Comparison of ENCODE assay signal across 8 cellular contexts in genomic region chr4:46931981-46932380, GRCh38. TPM values are rescaled to one million over a fixed set of nuclear protein-coding genes. Genes with fewer than 3 reads are reported as not detected.
DNase-seq lines count a peak whose midpoint lies in the region; ATAC-seq and TF ChIP-seq lines count a peak whose summit lies in the region.

No MANE protein-coding gene starts in this region.

- H3K4me1 Mint-ChIP-seq in activated naive CD8-positive, alpha-beta T cell treated with anti-CD3 and anti-CD28 coated beads, Interleukin-2, amount 10 ng/mL, durations not matched to agents 7 days and 5 days, result no peaks in the 10 kb centered on the region
- no peaks in the 10 kb centered on the region for H3K4me1 Mint-ChIP-seq in activated naive CD8-positive, alpha-beta T cell treated with anti-CD3 and anti-CD28 coated beads for 36 hours

- H3K9me2 ChIP-seq in MM.1S (replicated peaks; ENCODE audit: insufficient read depth, low read length), result no peaks in the 10 kb centered on the region

- H3F3A ChIP-seq in MM.1S (ENCODE audit: insufficient read depth, low read length), result no peaks in the 10 kb centered on the region

- no peak overlapping the region for H3K4me2 ChIP-seq in MM.1S (ENCODE audit: low read depth, low read length)
- no peak overlapping the region for H3K4me2 ChIP-seq in mammary epithelial cell (ENCODE audit: insufficient read depth, low read depth, low read length)

- H3K36me3 ChIP-seq in MM.1S (replicated peaks; ENCODE audit: insufficient read depth, low read length) (no peaks in the 10 kb centered on the region), mammary epithelial cell (ENCODE audit: insufficient read depth, low read length) (no peaks in the 10 kb centered on the region)

- H4K20me1 ChIP-seq in MM.1S (ENCODE audit: insufficient read depth, low read length) (no peaks in the 10 kb centered on the region), mammary epithelial cell (ENCODE audit: insufficient read depth, low read length) (no peaks in the 10 kb centered on the region)

- H3K9me3 Mint-ChIP-seq in activated naive CD8-positive, alpha-beta T cell treated with anti-CD3 and anti-CD28 coated beads, Interleukin-2, amount 10 ng/mL, durations not matched to agents 7 days and 5 days, result no peaks in the 10 kb centered on the region
- H3K9me3 Mint-ChIP-seq in activated naive CD8-positive, alpha-beta T cell treated with anti-CD3 and anti-CD28 coated beads for 36 hours, result no peaks in the 10 kb centered on the region

- no peaks in the 10 kb centered on the region for H3K27me3 Mint-ChIP-seq in activated naive CD8-positive, alpha-beta T cell treated with anti-CD3 and anti-CD28 coated beads, Interleukin-2, amount 10 ng/mL, durations not matched to agents 7 days and 5 days
- H3K27me3 Mint-ChIP-seq in activated naive CD8-positive, alpha-beta T cell treated with anti-CD3 and anti-CD28 coated beads for 36 hours, result no peaks in the 10 kb centered on the region

- H3K27ac Mint-ChIP-seq in activated naive CD8-positive, alpha-beta T cell treated with anti-CD3 and anti-CD28 coated beads, Interleukin-2, amount 10 ng/mL, durations not matched to agents 7 days and 5 days, result no peak overlapping the region
- no peak overlapping the region for H3K27ac Mint-ChIP-seq in activated naive CD8-positive, alpha-beta T cell treated with anti-CD3 and anti-CD28 coated beads for 36 hours

- peak; percentile 42 for ATAC-seq in activated naive CD8-positive, alpha-beta T cell treated with anti-CD3 and anti-CD28 coated beads, Interleukin-2, amount 10 ng/mL, durations not matched to agents 7 days and 5 days (ENCODE audit: low read depth)
- ATAC-seq in left lobe of liver, result peak; percentile 67

- H3K27ac ChIP-seq in MM.1S (ENCODE audit: low read length), result no peak overlapping the region
- no peak overlapping the region for H3K27ac ChIP-seq in mammary epithelial cell (ENCODE audit: insufficient read depth, low read depth, low read length)

- in situ Hi-C loops in mammary epithelial cell (cut with MboI; ENCODE audit: low sequenced_read_pairs in 2 of 2), result loop anchor here in 1 of 2 donors (10.0 kb wide), 2 partner anchors 173 to 453 kb away; no protein-coding TSS in a partner anchor

- CTCF ChIA-PET in mammary epithelial cell (lab: Charles Lee; ENCODE audit: low non-redundant PET), result no interaction called here

- intact Hi-C loops in mammary epithelial cell (cut with micrococcal nuclease), result loop anchor here (1.0 to 2.0 kb wide), 3 partner anchors 71 to 451 kb away; no protein-coding TSS in a partner anchor

- no peaks in the 10 kb centered on the region for H3K79me2 ChIP-seq in MM.1S (ENCODE audit: low read length)
- no peaks in the 10 kb centered on the region for H3K79me2 ChIP-seq in mammary epithelial cell (ENCODE audit: insufficient read depth, low read length)

- H3K9me3 ChIP-seq in MM.1S (replicated peaks; ENCODE audit: insufficient read depth, low read length) (no peaks in the 10 kb centered on the region), mammary epithelial cell (replicated peaks; ENCODE audit: insufficient read depth, low read length) (no peaks in the 10 kb centered on the region)

- H2AFZ ChIP-seq in MM.1S (ENCODE audit: low read length) (no peak overlapping the region), mammary epithelial cell (ENCODE audit: low read depth, low read length) (no peak overlapping the region)

- DNase-seq in activated naive CD8-positive, alpha-beta T cell treated with anti-CD3 and anti-CD28 coated beads, Interleukin-2, amount 10 ng/mL, durations not matched to agents 7 days and 5 days, result no peak
- DNase-seq in activated naive CD8-positive, alpha-beta T cell treated with anti-CD3 and anti-CD28 coated beads for 36 hours, result no peak
- peak; percentile 1 for DNase-seq in GOT3 (lab: John Stamatoyannopoulos, UW)
- DNase-seq in MM.1S, result peak; percentile 53
- DNase-seq in mammary epithelial cell, result peak; percentile 1
- no peak for DNase-seq in left lobe of liver (ENCODE audit: low spot score)
- no peak for DNase-seq in NCI-H2171 treated with DMSO at 0.1 percent for 48 hours (lab: John Stamatoyannopoulos, UW)
- no peak for DNase-seq in KG1 (lab: John Stamatoyannopoulos, UW)

- H3K9ac ChIP-seq in MM.1S (ENCODE audit: low read length), result no peak overlapping the region
- no peak overlapping the region for H3K9ac ChIP-seq in mammary epithelial cell (ENCODE audit: insufficient read depth, low read length)

- POLR2A ChIA-PET in activated naive CD8-positive, alpha-beta T cell treated with anti-CD3 and anti-CD28 coated beads, Interleukin-2, amount 10 ng/mL, durations not matched to agents 7 days and 5 days (lab: Charles Lee), result no interaction called here

- dilution Hi-C loops in mammary epithelial cell (cut with HindIII; ENCODE audit: low sequenced_read_pairs), result no loop called here

- H3K27me3 ChIP-seq in MM.1S (replicated peaks; ENCODE audit: insufficient read depth, low read length), result no peaks in the 10 kb centered on the region
- peaks cover 2% of the 10 kb centered on the region for H3K27me3 ChIP-seq in mammary epithelial cell (ENCODE audit: insufficient read depth, low read length)

- TF ChIP-seq CTCF in MM.1S (IDR thresholded peaks at IDR 0.05; ENCODE audit: low read length) (peak; percentile 76), mammary epithelial cell (conservative IDR thresholded peaks at IDR 0.05 in 1 of 2, IDR thresholded peaks at IDR 0.05 in 1 of 2; ENCODE audit: extremely low read depth in 1 of 2, insufficient read depth in 1 of 2, low read depth in 1 of 2, low read length in 2 of 2) (peak; percentile 26 to 66)

- H3K36me3 Mint-ChIP-seq in activated naive CD8-positive, alpha-beta T cell treated with anti-CD3 and anti-CD28 coated beads, Interleukin-2, amount 10 ng/mL, durations not matched to agents 7 days and 5 days, result no peaks in the 10 kb centered on the region
- no peaks in the 10 kb centered on the region for H3K36me3 Mint-ChIP-seq in activated naive CD8-positive, alpha-beta T cell treated with anti-CD3 and anti-CD28 coated beads for 36 hours

- no peak overlapping the region for H3K4me3 ChIP-seq in MM.1S (ENCODE audit: low read length)
- H3K4me3 ChIP-seq in mammary epithelial cell (replicated peaks in 1 of 3; ENCODE audit: insufficient read depth in 1 of 3, low read depth in 2 of 3, low read length in 3 of 3), result no peak overlapping the region

- no TSS peak for BruUV-seq in mammary epithelial cell (replicated peaks; lab: Mats Ljungman, UMichigan)

- H3K4me1 ChIP-seq in MM.1S (ENCODE audit: low read length), result no peaks in the 10 kb centered on the region
- H3K4me1 ChIP-seq in mammary epithelial cell (ENCODE audit: insufficient read depth, low read length), result no peaks in the 10 kb centered on the region

- H3K4me3 Mint-ChIP-seq in activated naive CD8-positive, alpha-beta T cell treated with anti-CD3 and anti-CD28 coated beads, Interleukin-2, amount 10 ng/mL, durations not matched to agents 7 days and 5 days, result no peak overlapping the region
- H3K4me3 Mint-ChIP-seq in activated naive CD8-positive, alpha-beta T cell treated with anti-CD3 and anti-CD28 coated beads for 36 hours, result no peak overlapping the region

- WGBS in mammary epithelial cell (ENCODE audit: low coverage, missing lambda C conversion rate), result 25% methylated on average over 3 of the region's 3 CpGs

RNA-seq across cellular contexts. Expression of gene COX7B2, which starts 22.9 kb away (rescaled TPM):
- total RNA-seq in activated naive CD8-positive, alpha-beta T cell treated with anti-CD3 and anti-CD28 coated beads, Interleukin-2, amount 10 ng/mL, durations not matched to agents 7 days and 5 days, result not detected
- total RNA-seq in activated naive CD8-positive, alpha-beta T cell treated with anti-CD3 and anti-CD28 coated beads for 36 hours, result not detected
- total RNA-seq in mammary epithelial cell (not detected), left lobe of liver (not detected)
- polyA plus RNA-seq in mammary epithelial cell, result not detected
- not detected for polyA minus RNA-seq in mammary epithelial cell

Comparison
In these comparisons a context has a peak if more than half of its experiments do, and no peak if none do; other contexts are left out.
1. DNase-seq: peak in GOT3 (single experiment), MM.1S (single experiment) and mammary epithelial cell (single experiment); none in activated naive CD8-positive, alpha-beta T cell treated with anti-CD3 and anti-CD28 coated beads, Interleukin-2, amount 10 ng/mL, durations not matched to agents 7 days and 5 days (single experiment), activated naive CD8-positive, alpha-beta T cell treated with anti-CD3 and anti-CD28 coated beads for 36 hours (single experiment), left lobe of liver (single experiment), NCI-H2171 treated with DMSO at 0.1 percent for 48 hours (single experiment) and KG1 (single experiment).